28 cellular contexts compared by ENCODE assay signal in genomic region chr7:135333946-135334345, GRCh38.
"Had no signal": no experiment of that assay in that cellular context is flagged by ENCODE, and none has a peak within 500 bp of the region (broad histone marks: within the 10 kb centered on the region; RNA-seq: fewer than 3 reads in every experiment).

No MANE protein-coding gene starts in this region.

- ATAC-seq: Panc1, SK-N-SH treated with all-trans-retinoic acid at 6 μM for 48 hours had no signal

- H3K36me3 Mint-ChIP-seq: brain had no signal

- DNase-seq: activated CD4-positive, alpha-beta T cell treated with anti-CD3 and anti-CD28 coated beads, Interleukin-2, amount 50 U/mL, for 1 hour; activated effector memory CD4-positive, alpha-beta T cell treated with anti-CD3 and anti-CD28 coated beads, Interleukin-2, amount 50 U/mL, for 16 hours; activated naive CD4-positive, alpha-beta T cell treated with Interleukin-2 at 50 U/mL for 16 hours; activated naive CD8-positive, alpha-beta T cell treated with anti-CD3 and anti-CD28 coated beads, Interleukin-2, amount 50 U/mL, for 24 hours; activated T-cell treated with anti-CD3 and anti-CD28 coated beads, Interleukin-2, amount 50 U/mL, for 24 hours; amniotic stem cell; cerebellar nuclear complex; Kasumi-1; KBM-7; NCI-H1048; NCI-H1930; NCI-H2171; NCI-H2227 treated with DMSO at 0.1 percent for 48 hours; NCI-H446 treated with DMSO at 0.1 percent for 48 hours; NCI-H524 treated with DMSO at 0.1 percent for 48 hours; NCI-H748 treated with DMSO at 0.1 percent for 48 hours; SHP77; SW 1271 had no signal

- H3K27me3 Mint-ChIP-seq: activated CD4-positive, alpha-beta T cell treated with anti-CD3 and anti-CD28 coated beads for 36 hours; activated CD8-positive, alpha-beta T cell treated with anti-CD3 and anti-CD28 coated beads for 36 hours; activated naive CD8-positive, alpha-beta T cell treated with anti-CD3 and anti-CD28 coated beads, Interleukin-2, amount 50 U/mL, for 24 hours; activated T-cell treated with anti-CD3 and anti-CD28 coated beads, Interleukin-2, amount 50 U/mL, for 24 hours; brain had no signal

- FAIRE-seq: astrocyte had no signal

- H3K27me3 ChIP-seq: SJSA1 had no signal

- H3K36me3 ChIP-seq: SJSA1, WERI-Rb-1 had no signal

- H3K27ac Mint-ChIP-seq: activated CD4-positive, alpha-beta T cell treated with anti-CD3 and anti-CD28 coated beads for 36 hours; activated CD8-positive, alpha-beta T cell treated with anti-CD3 and anti-CD28 coated beads for 36 hours; activated naive CD8-positive, alpha-beta T cell treated with anti-CD3 and anti-CD28 coated beads, Interleukin-2, amount 50 U/mL, for 24 hours; activated T-cell treated with anti-CD3 and anti-CD28 coated beads, Interleukin-2, amount 50 U/mL, for 24 hours; activated T-helper 1 cell treated with anti-CD3 and anti-CD28 coated beads, Interleukin-12 subunit alpha, Interleukin-12 subunit beta, Interleukin-2, Interleukin-4 antibody, amounts not matched to agents 30 ng/mL and 10 ng/mL and 1 ng/mL, durations not matched to agents 14 hours and 24 hours and 36 hours; T-helper 2 cell treated with Interferon-gamma antibody and Interleukin-4, amounts not matched to agents 5 μg/mL and 100 μg/mL, for 36 hours had no signal

- H3K27ac ChIP-seq: SJSA1, WERI-Rb-1 had no signal

- H3K9me3 Mint-ChIP-seq: activated T-cell treated with anti-CD3 and anti-CD28 coated beads, Interleukin-2, amount 50 U/mL, for 24 hours had no signal

- H3K4me3 ChIP-seq: SJSA1 had no signal

- H3K4me1 ChIP-seq: SJSA1 had no signal

- H3K9me3 ChIP-seq: SJSA1 had no signal

- H3K4me3 Mint-ChIP-seq: activated CD4-positive, alpha-beta T cell treated with anti-CD3 and anti-CD28 coated beads for 36 hours; activated CD8-positive, alpha-beta T cell treated with anti-CD3 and anti-CD28 coated beads for 36 hours; activated naive CD8-positive, alpha-beta T cell treated with anti-CD3 and anti-CD28 coated beads, Interleukin-2, amount 50 U/mL, for 24 hours; activated T-cell treated with anti-CD3 and anti-CD28 coated beads, Interleukin-2, amount 50 U/mL, for 24 hours; activated T-helper 1 cell treated with anti-CD3 and anti-CD28 coated beads, Interleukin-12 subunit alpha, Interleukin-12 subunit beta, Interleukin-2, Interleukin-4 antibody, amounts not matched to agents 30 ng/mL and 10 ng/mL and 1 ng/mL, durations not matched to agents 14 hours and 24 hours and 36 hours; brain; T-helper 2 cell treated with Interferon-gamma antibody and Interleukin-4, amounts not matched to agents 5 μg/mL and 100 μg/mL, for 36 hours had no signal
